Comparison of ENCODE assay signal across 9 cellular contexts in genomic region chr2:26172866-26173595, GRCh38. TPM values are rescaled to one million over a fixed set of nuclear protein-coding genes. Genes with fewer than 3 reads are reported as not detected.
DNase-seq lines count a peak whose midpoint lies in the region; ATAC-seq, FAIRE-seq and TF ChIP-seq lines count a peak whose summit lies in the region.
"Had no signal": no experiment of that assay in that cellular context is flagged by ENCODE, and none has a peak within 500 bp of the region (broad histone marks: within the 10 kb centered on the region; RNA-seq: fewer than 3 reads in every experiment).

TSS of gene GAREM2 (plus strand) at chr2:26173088. CDS start at chr2:26173221, 133 bp downstream.

- peak within 1 kb of the TSS; percentile 79 for H3K56ac ChIP-seq in mesendoderm (ENCODE audit: low read length)

- no peaks in the 10 kb centered on the region for H3K79me2 ChIP-seq in mesendoderm (ENCODE audit: control insufficient read depth, insufficient read depth, low read length)

- no peak within 1 kb of the TSS for H3K23ac ChIP-seq in mesendoderm (ENCODE audit: low read length)

- no peak for TF ChIP-seq POLR2A in H54 (IDR thresholded peaks at IDR 0.05; ENCODE audit: low read depth, low read length)

- H2AK5ac ChIP-seq in mesendoderm (ENCODE audit: low read length), result no peak within 1 kb of the TSS

- peak within 1 kb of the TSS; percentile 7 for H2BK120ac ChIP-seq in mesendoderm (ENCODE audit: low read depth, low read length)

- peak within 1 kb of the TSS; percentile 75 for H3K9ac ChIP-seq in mesendoderm (ENCODE audit: low read length)

- H2BK5ac ChIP-seq in mesendoderm (ENCODE audit: low read length), result no peak within 1 kb of the TSS

- no peak for ATAC-seq in HG03139 (IDR thresholded peaks at IDR 0.05; ENCODE audit: unreplicated experiment)

- no peaks in the 10 kb centered on the region for H3K79me1 ChIP-seq in mesendoderm (ENCODE audit: low read length)

- CTCF ChIA-PET in HEK293T (lab: Yijun Ruan, JAX), result no interaction called here

- no peak for FAIRE-seq in bronchial epithelial cell (lab: Jason Lieb, UNC)
- no peak for FAIRE-seq in H54 (lab: Jason Lieb, UNC)

- no peak within 1 kb of the TSS for H4K8ac ChIP-seq in mesendoderm (ENCODE audit: low read depth, low read length)

- H4K5ac ChIP-seq in mesendoderm (ENCODE audit: low read length), result no peak within 1 kb of the TSS

- no peak for DNase-seq in AG10803 (ENCODE audit: low read depth)
- peak; percentile 76 for DNase-seq in HEK293T (ENCODE audit: extremely low spot score)
- DNase-seq in bronchial epithelial cell (ENCODE audit: low read depth), result no peak
- DNase-seq in mesendoderm, result no peak
- no peak for DNase-seq in H54 (ENCODE audit: insufficient read length, low spot score)
- DNase-seq in NCI-H1694 treated with DMSO at 0.1 percent for 48 hours (lab: John Stamatoyannopoulos, UW), result no peak
- DNase-seq in MV-4-11 (lab: John Stamatoyannopoulos, UW), result no peak

- H3K27me3 ChIP-seq in bronchial epithelial cell (ENCODE audit: control insufficient read depth, insufficient read depth, low read length) (peaks cover 11% of the 10 kb centered on the region), mesendoderm (ENCODE audit: insufficient read depth, low read length, poor library complexity) (no peaks in the 10 kb centered on the region)

- H2BK15ac ChIP-seq in mesendoderm (replicated peaks; ENCODE audit: low read depth), result no peak within 1 kb of the TSS

- WGBS in mesendoderm (ENCODE audit: extremely low coverage, insufficient coverage, low lambda C conversion rate), result no CpG with 5 or more reads among the region's 91 CpGs

- peak within 1 kb of the TSS; percentile 59 for H3K4me2 ChIP-seq in mesendoderm (ENCODE audit: low read length)

- no peaks in the 10 kb centered on the region for H3K36me3 ChIP-seq in bronchial epithelial cell (ENCODE audit: control insufficient read depth, insufficient read depth, low read length)
- H3K36me3 ChIP-seq in mesendoderm (ENCODE audit: control insufficient read depth, insufficient read depth, low read length), result no peaks in the 10 kb centered on the region

- peak within 1 kb of the TSS; percentile 24; the same call in 1 of the 2 replicates for H3K4me3 ChIP-seq in AG10803 (ENCODE audit: low read length)
- peak within 1 kb of the TSS; percentile 25 for H3K4me3 ChIP-seq in bronchial epithelial cell (ENCODE audit: low read depth, low read length)
- peak within 1 kb of the TSS; percentile 50 for H3K4me3 ChIP-seq in mesendoderm (ENCODE audit: low read length)

- POLR2A ChIA-PET in HEK293T (lab: Yijun Ruan, JAX), result no interaction called here

- H3K27ac ChIP-seq in mesendoderm (ENCODE audit: low read depth, low read length), result no peak within 1 kb of the TSS
- H3K27ac ChIP-seq: epithelial cell of prostate had no signal

- no peaks in the 10 kb centered on the region for H3K4me1 ChIP-seq in mesendoderm (ENCODE audit: control insufficient read depth, low read depth, low read length)

- TF ChIP-seq CTCF in AG10803 (conservative IDR thresholded peaks at IDR 0.05; ENCODE audit: low read length) (no peak), bronchial epithelial cell (IDR thresholded peaks at IDR 0.05; ENCODE audit: insufficient read depth, low read length, severe bottlenecking) (no peak)

- H3K4ac ChIP-seq in mesendoderm (ENCODE audit: low read depth, low read length), result peak within 1 kb of the TSS; percentile 46

- H3K18ac ChIP-seq in mesendoderm (ENCODE audit: low read length), result peak within 1 kb of the TSS; percentile 78

TF ChIP-seq in HEK293T, 16 proteins besides CTCF, POLR2A, EP300 and RAD21:
- TF ChIP-seq FOXA1 (IDR thresholded peaks at IDR 0.05) (no peak), SP1 (IDR thresholded peaks at IDR 0.05) (no peak), SUZ12 (IDR thresholded peaks at IDR 0.05) (no peak), ZNF384 (IDR thresholded peaks at IDR 0.05) (no peak)
TF ChIP-seq in HEK293T: peak in this region for 0.

RNA-seq across cellular contexts. Expression of gene GAREM2, which starts in this region (rescaled TPM):
- under 0.01 and 0.13 TPM in 2 replicates for total RNA-seq in bronchial epithelial cell
- 6.9 TPM for polyA plus RNA-seq in mesendoderm (2013, experiment 1 of 2)
- polyA plus RNA-seq in mesendoderm (2013, experiment 2 of 2), result 9.5 TPM
